In genomic region chr17:63819131-63819530, GRCh38 we compare ENCODE assay signal across 17 cellular contexts. TPM values are rescaled to one million over a fixed set of nuclear protein-coding genes. Genes with fewer than 3 reads are reported as not detected.
A peak's percentile ranks its signal among the peaks of the same experiment; 100 is the strongest.
DNase-seq lines count a peak whose midpoint lies in the region; ATAC-seq, FAIRE-seq and TF ChIP-seq lines count a peak whose summit lies in the region.
"Had no signal": no experiment of that assay in that cellular context is flagged by ENCODE, and none has a peak within 500 bp of the region (broad histone marks: within the 10 kb centered on the region; RNA-seq: fewer than 3 reads in every experiment).

No MANE protein-coding gene starts in this region.

- TF ChIP-seq CTCF in right atrium auricular region (IDR thresholded peaks at IDR 0.05) (no peak), heart left ventricle (IDR thresholded peaks at IDR 0.05) (no peak), HepG2 (CRISPR knock-in tag; IDR thresholded peaks at IDR 0.05) (no peak)

- H3K9ac ChIP-seq in HepG2 (ENCODE audit: insufficient read depth, low read depth, low read length) (no peak overlapping the region), subcutaneous abdominal adipose tissue (ENCODE audit: low read length in 5 of 5) (peak overlapping the region in 1 of 5 donors; percentile 18)

- no peak overlapping the region for H3K4me3 Mint-ChIP-seq in activated CD4-positive, alpha-beta memory T cell treated with anti-CD3 and anti-CD28 coated beads, Interleukin-2, amount 10 ng/mL, durations not matched to agents 7 days and 5 days

- TF ChIP-seq POLR2A in heart left ventricle (IDR thresholded peaks at IDR 0.05): no peak
- TF ChIP-seq POLR2A in HepG2 (IDR thresholded peaks at IDR 0.05; ENCODE audit: insufficient read depth in 1 of 2, low read depth in 2 of 2, low read length in 2 of 2): no peak

- H3K4me3 ChIP-seq in right atrium auricular region: no peak overlapping the region
- H3K4me3 ChIP-seq in heart left ventricle: no peak overlapping the region
- no peak overlapping the region for H3K4me3 ChIP-seq in HepG2 (replicated peaks in 1 of 3; ENCODE audit: insufficient read depth in 1 of 3, low read depth in 2 of 3, low read length in 3 of 3)
- H3K4me3 ChIP-seq in subcutaneous abdominal adipose tissue (ENCODE audit: low read depth in 1 of 5, low read length in 5 of 5): no peak overlapping the region
- H3K4me3 ChIP-seq: esophagus muscularis mucosa, upper lobe of left lung had no signal

- POLR2A ChIA-PET in activated CD4-positive, alpha-beta memory T cell treated with anti-CD3 and anti-CD28 coated beads, Interleukin-2, amount 10 ng/mL, durations not matched to agents 7 days and 5 days (lab: Charles Lee): interaction anchor here (0.8 to 1.5 kb wide), 5 partner anchors 10 to 45 kb away, joined by 3 to 4 read pairs (median 3); partner anchors contain the start of gene DDX42
- POLR2A ChIA-PET in HepG2 (lab: Yijun Ruan, JAX): interaction anchor here (1.7 kb wide), 2 partner anchors 8 to 45 kb away, joined by 9 to 10 read pairs; partner anchors contain the start of genes CCDC47, DDX42, FTSJ3 and PSMC5

- peaks cover 27% of the 10 kb centered on the region for H3K4me1 Mint-ChIP-seq in activated CD4-positive, alpha-beta memory T cell treated with anti-CD3 and anti-CD28 coated beads, Interleukin-2, amount 10 ng/mL, durations not matched to agents 7 days and 5 days
- H3K4me1 Mint-ChIP-seq: neural crest cell had no signal

- peaks cover 92% of the 10 kb centered on the region for H3K36me3 Mint-ChIP-seq in activated CD4-positive, alpha-beta memory T cell treated with anti-CD3 and anti-CD28 coated beads, Interleukin-2, amount 10 ng/mL, durations not matched to agents 7 days and 5 days (ENCODE audit: low read depth)

- H3K27ac ChIP-seq in right atrium auricular region (peak overlapping the region; percentile 33 to 46), heart left ventricle (peak overlapping the region in 4 of 12 donors; percentile 13 to 64 (median 57)), HepG2 (ENCODE audit: extremely low read length, insufficient read depth, low read length) (no peak overlapping the region), subcutaneous abdominal adipose tissue (ENCODE audit: low read depth, low read length) (peak overlapping the region; percentile 0)

- WGBS in heart left ventricle, 4 donors: 72 to 80% (median 78%) methylated on average over 6 of the region's 6 CpGs
- WGBS in HepG2 (ENCODE audit: low lambda C conversion rate): 77% methylated on average over 6 of the region's 6 CpGs

- H3K79me2 ChIP-seq in HepG2 (ENCODE audit: insufficient read depth, low read length): peaks cover 1% of the 10 kb centered on the region

- ATAC-seq in heart left ventricle (no peak), HepG2 (no peak)

- H3K9me3 Mint-ChIP-seq in activated CD4-positive, alpha-beta memory T cell treated with anti-CD3 and anti-CD28 coated beads, Interleukin-2, amount 10 ng/mL, durations not matched to agents 7 days and 5 days: no peaks in the 10 kb centered on the region
- H3K9me3 Mint-ChIP-seq: neural crest cell had no signal

- H3K27ac Mint-ChIP-seq in activated CD4-positive, alpha-beta memory T cell treated with anti-CD3 and anti-CD28 coated beads, Interleukin-2, amount 10 ng/mL, durations not matched to agents 7 days and 5 days: peak overlapping the region; percentile 70

- H3K27me3 Mint-ChIP-seq in activated CD4-positive, alpha-beta memory T cell treated with anti-CD3 and anti-CD28 coated beads, Interleukin-2, amount 10 ng/mL, durations not matched to agents 7 days and 5 days: no peaks in the 10 kb centered on the region

- H3K9me3 ChIP-seq in right atrium auricular region (no peaks in the 10 kb centered on the region), heart left ventricle (no peaks in the 10 kb centered on the region), HepG2 (ENCODE audit: low read length) (no peaks in the 10 kb centered on the region), subcutaneous abdominal adipose tissue (ENCODE audit: control insufficient read depth in 5 of 5, low read length in 5 of 5) (no peaks in the 10 kb centered on the region)
- H3K9me3 ChIP-seq: esophagus muscularis mucosa, upper lobe of left lung had no signal

- no peak overlapping the region for H3K4me2 ChIP-seq in HepG2 (ENCODE audit: low read depth, low read length)

- DNase-seq in right atrium auricular region (ENCODE audit: low spot score) (no peak), heart left ventricle (no peak), HepG2 (ENCODE audit: low spot score) (no peak), HK-2 (ENCODE audit: unreplicated experiment) (no peak), GDM1 (lab: John Stamatoyannopoulos, UW) (no peak)
- no peak for DNase-seq in activated CD4-positive, alpha-beta memory T cell treated with anti-CD3 and anti-CD28 coated beads, Interleukin-2, amount 10 ng/mL, durations not matched to agents 7 days and 5 days
- DNase-seq in activated CD4-positive, CD25-positive, alpha-beta regulatory T cell treated with anti-CD3 and anti-CD28 coated beads, Interleukin-2, amount 50 U/mL, for 72 hours: no peak
- DNase-seq: activated CD4-positive, alpha-beta T cell treated with anti-CD3 and anti-CD28 coated beads for 1 hour; activated T-cell treated with anti-CD3 and anti-CD28 coated beads, Interleukin-2, amount 50 U/mL, for 1 hour; DMS79; hippocampal formation; NCI-H69; stimulated activated CD4-positive, alpha-beta T cell treated with anti-CD3 and anti-CD28 coated beads, Interleukin-4, amount 100 ng/mL, for 1 hour; upper lobe of left lung had no signal

- intact Hi-C loops in heart left ventricle (cut with DNase I) (loop anchor here in 3 of 10 donors (5.0 to 10.0 kb wide), 3 partner anchors 42 to 67 kb away; no protein-coding TSS in a partner anchor), HepG2 (cut with micrococcal nuclease; ENCODE audit: unreplicated experiment) (no loop called here)

- FAIRE-seq in HepG2 (lab: Jason Lieb, UNC): peak; percentile 28

- no peak for TF ChIP-seq RAD21 in HepG2 (CRISPR knock-in tag; IDR thresholded peaks at IDR 0.05)

- H2AFZ ChIP-seq in HepG2 (ENCODE audit: low read length): no peak overlapping the region

- H3K36me3 ChIP-seq in right atrium auricular region (peaks cover 98% of the 10 kb centered on the region), heart left ventricle (peaks cover 0 to 100% (median 100%) of the 10 kb centered on the region in 9 donors), HepG2 (replicated peaks in 1 of 2; ENCODE audit: control insufficient read depth in 1 of 2, insufficient read depth in 2 of 2, low read length in 2 of 2) (peaks cover 50 to 95% of the 10 kb centered on the region in 2 experiments), subcutaneous abdominal adipose tissue (ENCODE audit: control insufficient read depth in 5 of 5, insufficient read depth in 5 of 5, low read length in 5 of 5) (peaks cover 47 to 98% (median 96%) of the 10 kb centered on the region in 5 donors)

- H4K20me1 ChIP-seq in HepG2 (ENCODE audit: insufficient read depth, low read length): peaks cover 3% of the 10 kb centered on the region; the same call in 1 of the 2 replicates

- H3K4me1 ChIP-seq in right atrium auricular region (peaks cover 0 to 24% of the 10 kb centered on the region in 2 donors), heart left ventricle (peaks cover 0 to 12% (median under 1%) of the 10 kb centered on the region in 12 donors), HepG2 (ENCODE audit: insufficient read depth, low read length) (peaks cover 14% of the 10 kb centered on the region; the same call in 1 of the 2 replicates), subcutaneous abdominal adipose tissue (ENCODE audit: control insufficient read depth in 5 of 5, insufficient read depth in 5 of 5, low read length in 5 of 5) (peaks cover 0 to 10% (median 0%) of the 10 kb centered on the region in 5 donors)

- in situ Hi-C loops in HepG2 (cut with HindIII; ENCODE audit: extremely low pct_ligation_motif_present, low pct_unique_long_range_greater_than_20kb): no loop called here

- TF ChIP-seq EP300 in HepG2 (IDR thresholded peaks at IDR 0.05; ENCODE audit: low read depth in 2 of 2, low read length in 2 of 2) (no peak), HepG2 (CRISPR knock-in tag; IDR thresholded peaks at IDR 0.05; ENCODE audit: borderline replicate concordance) (no peak)

- CTCF ChIA-PET in activated CD4-positive, alpha-beta memory T cell treated with anti-CD3 and anti-CD28 coated beads, Interleukin-2, amount 10 ng/mL, durations not matched to agents 7 days and 5 days (lab: Charles Lee): interaction anchor here (0.6 to 2.1 kb wide), 3 partner anchors 15 to 233 kb away, joined by 3 to 5 read pairs (median 4); no protein-coding TSS in a partner anchor
- CTCF ChIA-PET in HepG2 (lab: Yijun Ruan, JAX; ENCODE audit: low intra/inter-chr PET ratio, low total read pairs): no interaction called here

- BruUV-seq in HepG2 (replicated peaks; lab: Mats Ljungman, UMichigan): no TSS peak

- no peaks in the 10 kb centered on the region for H3K27me3 ChIP-seq in right atrium auricular region
- no peaks in the 10 kb centered on the region for H3K27me3 ChIP-seq in heart left ventricle
- H3K27me3 ChIP-seq in HepG2 (ENCODE audit: control insufficient read depth in 1 of 2, insufficient read depth in 2 of 2, low read length in 2 of 2): no peaks in the 10 kb centered on the region
- H3K27me3 ChIP-seq in subcutaneous abdominal adipose tissue (ENCODE audit: control insufficient read depth in 5 of 5, insufficient read depth in 4 of 5, low read length in 5 of 5): no peaks in the 10 kb centered on the region
- H3K27me3 ChIP-seq: esophagus muscularis mucosa, upper lobe of left lung had no signal

RNA-seq across cellular contexts. Expression of gene PSMC5, which starts 8.1 kb away (rescaled TPM):
- 100 to 1,000 TPM in 1 of 2 donors, 10 to 100 TPM in 1; 59.3 to 105 TPM for total RNA-seq in right atrium auricular region
- total RNA-seq in heart left ventricle: 100 to 1,000 TPM in 7 of 9 donors, 10 to 100 TPM in 2; 64.7 to 143 (median 113) TPM
- 100 to 1,000 TPM; 164 to 189 TPM for polyA plus RNA-seq in heart left ventricle
- total RNA-seq in activated CD4-positive, alpha-beta memory T cell treated with anti-CD3 and anti-CD28 coated beads, Interleukin-2, amount 10 ng/mL, durations not matched to agents 7 days and 5 days: 100 to 1,000 TPM; 152 to 162 TPM
- total RNA-seq in HepG2 (2016; rRNA removed; fragmentation: Illumina TruSeq; extraction: Trizol): 35.3 and 81.4 TPM in 2 replicates
- 26.4 and 26.8 TPM in 2 replicates for total RNA-seq in HepG2 (2016; cell fraction: cytosol; rRNA removed; fragmentation: Illumina TruSeq; extraction: Trizol; ENCODE audit: low read depth)
- total RNA-seq in HepG2 (2016; cell fraction: insoluble cytoplasmic fraction; rRNA removed; fragmentation: Illumina TruSeq; extraction: Trizol): 36.7 and 82.1 TPM in 2 replicates
- 47.6 and 57.8 TPM in 2 replicates for total RNA-seq in HepG2 (2016; cell fraction: membrane; rRNA removed; fragmentation: Illumina TruSeq; extraction: Trizol)
- 44.2 and 45.4 TPM in 2 replicates for total RNA-seq in HepG2 (2016; cell fraction: nucleus; rRNA removed; fragmentation: Illumina TruSeq; extraction: Trizol)
- 109 and 128 TPM in 2 replicates for polyA plus RNA-seq in HepG2 (2011; rRNA removed)
- 161 and 185 TPM in 2 replicates for polyA plus RNA-seq in HepG2 (2011; cell fraction: cytosol; rRNA removed)
- 101 and 112 TPM in 2 replicates for polyA plus RNA-seq in HepG2 (2011; cell fraction: nucleus; rRNA removed)
- polyA plus RNA-seq in HepG2 (2012): 105 and 121 TPM in 2 replicates
- 73.3 and 91.2 TPM in 2 replicates for polyA plus RNA-seq in HepG2 (2016; cell fraction: cytosol; fragmentation: Illumina TruSeq; extraction: Trizol; ENCODE audit: low read depth)
- polyA plus RNA-seq in HepG2 (2016; cell fraction: insoluble cytoplasmic fraction; fragmentation: Illumina TruSeq; extraction: Trizol; ENCODE audit: low read depth): 308 and 321 TPM in 2 replicates
- polyA plus RNA-seq in HepG2 (2016; cell fraction: membrane; fragmentation: Illumina TruSeq; extraction: Trizol; ENCODE audit: low read depth): 94.9 and 101 TPM in 2 replicates
- 157 and 164 TPM in 2 replicates for polyA plus RNA-seq in HepG2 (2016; cell fraction: nucleus; fragmentation: Illumina TruSeq; extraction: Trizol; ENCODE audit: insufficient read depth, low read depth)
- 77.4 and 190 TPM in 2 replicates for polyA minus RNA-seq in HepG2 (2011; rRNA and poly(A)+ RNA removed; ENCODE audit: low replicate concordance)
- 66.7 and 67.7 TPM in 2 replicates for polyA minus RNA-seq in HepG2 (2011; cell fraction: cytosol; rRNA and poly(A)+ RNA removed)
- 86.9 and 103 TPM in 2 replicates for polyA minus RNA-seq in HepG2 (2011; cell fraction: nucleus; rRNA and poly(A)+ RNA removed)

RNA-seq across cellular contexts. Expression of gene FTSJ3, which starts 8.3 kb away (rescaled TPM):
- total RNA-seq in right atrium auricular region (10 to 100 TPM; 24.3 to 58.0 TPM), heart left ventricle (10 to 100 TPM; 22.1 to 46.5 (median 25.7) TPM), HepG2 (2016; rRNA removed; fragmentation: Illumina TruSeq; extraction: Trizol) (55.8 and 64.2 TPM in 2 replicates)
- polyA plus RNA-seq in heart left ventricle (10 to 100 TPM; 12.5 to 44.6 TPM), HepG2 (2011; rRNA removed) (26.0 and 33.3 TPM in 2 replicates)
- total RNA-seq in activated CD4-positive, alpha-beta memory T cell treated with anti-CD3 and anti-CD28 coated beads, Interleukin-2, amount 10 ng/mL, durations not matched to agents 7 days and 5 days: 10 to 100 TPM; 38.9 to 43.8 TPM
- total RNA-seq in HepG2 (2016; cell fraction: cytosol; rRNA removed; fragmentation: Illumina TruSeq; extraction: Trizol; ENCODE audit: low read depth): 10.7 and 13.3 TPM in 2 replicates
- total RNA-seq in HepG2 (2016; cell fraction: insoluble cytoplasmic fraction; rRNA removed; fragmentation: Illumina TruSeq; extraction: Trizol): 51.6 and 62.8 TPM in 2 replicates
- total RNA-seq in HepG2 (2016; cell fraction: membrane; rRNA removed; fragmentation: Illumina TruSeq; extraction: Trizol): 14.6 and 17.3 TPM in 2 replicates
- total RNA-seq in HepG2 (2016; cell fraction: nucleus; rRNA removed; fragmentation: Illumina TruSeq; extraction: Trizol): 57.2 and 58.7 TPM in 2 replicates
- polyA plus RNA-seq in HepG2 (2011; cell fraction: cytosol; rRNA removed): 34.7 and 35.1 TPM in 2 replicates
- polyA plus RNA-seq in HepG2 (2011; cell fraction: nucleus; rRNA removed): 50.8 and 55.2 TPM in 2 replicates
- 29.8 and 30.3 TPM in 2 replicates for polyA plus RNA-seq in HepG2 (2012)
- 4.3 and 4.9 TPM in 2 replicates for polyA plus RNA-seq in HepG2 (2016; cell fraction: cytosol; fragmentation: Illumina TruSeq; extraction: Trizol; ENCODE audit: low read depth)
- polyA plus RNA-seq in HepG2 (2016; cell fraction: insoluble cytoplasmic fraction; fragmentation: Illumina TruSeq; extraction: Trizol; ENCODE audit: low read depth): 43.6 and 49.4 TPM in 2 replicates
- 6.8 and 10.2 TPM in 2 replicates for polyA plus RNA-seq in HepG2 (2016; cell fraction: membrane; fragmentation: Illumina TruSeq; extraction: Trizol; ENCODE audit: low read depth)
- 88.3 and 89.9 TPM in 2 replicates for polyA plus RNA-seq in HepG2 (2016; cell fraction: nucleus; fragmentation: Illumina TruSeq; extraction: Trizol; ENCODE audit: insufficient read depth, low read depth)
- polyA minus RNA-seq in HepG2 (2011; rRNA and poly(A)+ RNA removed; ENCODE audit: low replicate concordance): 56.8 and 112 TPM in 2 replicates
- polyA minus RNA-seq in HepG2 (2011; cell fraction: cytosol; rRNA and poly(A)+ RNA removed): 19.9 and 23.5 TPM in 2 replicates
- polyA minus RNA-seq in HepG2 (2011; cell fraction: nucleus; rRNA and poly(A)+ RNA removed): 74.9 and 77.7 TPM in 2 replicates

RNA-seq across cellular contexts. Expression of gene SMARCD2, which starts 23.4 kb away (rescaled TPM):
- total RNA-seq in right atrium auricular region (10 to 100 TPM; 30.4 to 51.3 TPM), heart left ventricle (10 to 100 TPM; 11.3 to 40.9 (median 24.1) TPM), HepG2 (2016; rRNA removed; fragmentation: Illumina TruSeq; extraction: Trizol) (139 and 150 TPM in 2 replicates)
- polyA plus RNA-seq in heart left ventricle (10 to 100 TPM; 16.5 to 26.9 TPM), HepG2 (2011; rRNA removed) (122 and 128 TPM in 2 replicates)
- total RNA-seq in activated CD4-positive, alpha-beta memory T cell treated with anti-CD3 and anti-CD28 coated beads, Interleukin-2, amount 10 ng/mL, durations not matched to agents 7 days and 5 days: 100 to 1,000 TPM; 150 to 152 TPM
- total RNA-seq in HepG2 (2016; cell fraction: cytosol; rRNA removed; fragmentation: Illumina TruSeq; extraction: Trizol; ENCODE audit: low read depth): 76.2 and 86.8 TPM in 2 replicates
- 128 and 151 TPM in 2 replicates for total RNA-seq in HepG2 (2016; cell fraction: insoluble cytoplasmic fraction; rRNA removed; fragmentation: Illumina TruSeq; extraction: Trizol)
- 149 and 160 TPM in 2 replicates for total RNA-seq in HepG2 (2016; cell fraction: membrane; rRNA removed; fragmentation: Illumina TruSeq; extraction: Trizol)
- total RNA-seq in HepG2 (2016; cell fraction: nucleus; rRNA removed; fragmentation: Illumina TruSeq; extraction: Trizol): 82.7 and 98.0 TPM in 2 replicates
- 72.8 and 84.6 TPM in 2 replicates for polyA plus RNA-seq in HepG2 (2011; cell fraction: cytosol; rRNA removed)
- polyA plus RNA-seq in HepG2 (2011; cell fraction: nucleus; rRNA removed): 173 and 200 TPM in 2 replicates
- polyA plus RNA-seq in HepG2 (2012): 63.6 and 77.3 TPM in 2 replicates
- 73.5 and 77.2 TPM in 2 replicates for polyA plus RNA-seq in HepG2 (2016; cell fraction: cytosol; fragmentation: Illumina TruSeq; extraction: Trizol; ENCODE audit: low read depth)
- polyA plus RNA-seq in HepG2 (2016; cell fraction: insoluble cytoplasmic fraction; fragmentation: Illumina TruSeq; extraction: Trizol; ENCODE audit: low read depth): 117 and 129 TPM in 2 replicates
- 114 and 124 TPM in 2 replicates for polyA plus RNA-seq in HepG2 (2016; cell fraction: membrane; fragmentation: Illumina TruSeq; extraction: Trizol; ENCODE audit: low read depth)
- 136 and 143 TPM in 2 replicates for polyA plus RNA-seq in HepG2 (2016; cell fraction: nucleus; fragmentation: Illumina TruSeq; extraction: Trizol; ENCODE audit: insufficient read depth, low read depth)
- 89.3 and 195 TPM in 2 replicates for polyA minus RNA-seq in HepG2 (2011; rRNA and poly(A)+ RNA removed; ENCODE audit: low replicate concordance)
- 47.2 and 51.1 TPM in 2 replicates for polyA minus RNA-seq in HepG2 (2011; cell fraction: cytosol; rRNA and poly(A)+ RNA removed)
- polyA minus RNA-seq in HepG2 (2011; cell fraction: nucleus; rRNA and poly(A)+ RNA removed): 79.8 and 97.2 TPM in 2 replicates

RNA-seq across cellular contexts. Expression of gene DDX42, which starts 45.2 kb away (rescaled TPM):
- total RNA-seq in right atrium auricular region: 10 to 100 TPM; 39.9 to 41.0 TPM
- 10 to 100 TPM; 30.1 to 75.0 (median 61.0) TPM for total RNA-seq in heart left ventricle
- polyA plus RNA-seq in heart left ventricle: 10 to 100 TPM; 34.4 to 44.8 TPM
- 100 to 1,000 TPM; 113 to 118 TPM for total RNA-seq in activated CD4-positive, alpha-beta memory T cell treated with anti-CD3 and anti-CD28 coated beads, Interleukin-2, amount 10 ng/mL, durations not matched to agents 7 days and 5 days
- total RNA-seq in HepG2 (2016; rRNA removed; fragmentation: Illumina TruSeq; extraction: Trizol): 81.5 and 87.2 TPM in 2 replicates
- 29.4 and 40.6 TPM in 2 replicates for total RNA-seq in HepG2 (2016; cell fraction: cytosol; rRNA removed; fragmentation: Illumina TruSeq; extraction: Trizol; ENCODE audit: low read depth)
- total RNA-seq in HepG2 (2016; cell fraction: insoluble cytoplasmic fraction; rRNA removed; fragmentation: Illumina TruSeq; extraction: Trizol): 78.3 and 81.1 TPM in 2 replicates
- 42.5 and 44.3 TPM in 2 replicates for total RNA-seq in HepG2 (2016; cell fraction: membrane; rRNA removed; fragmentation: Illumina TruSeq; extraction: Trizol)
- 143 and 164 TPM in 2 replicates for total RNA-seq in HepG2 (2016; cell fraction: nucleus; rRNA removed; fragmentation: Illumina TruSeq; extraction: Trizol)
- polyA plus RNA-seq in HepG2 (2011; rRNA removed): 92.9 and 104 TPM in 2 replicates
- 28.9 and 41.0 TPM in 2 replicates for polyA plus RNA-seq in HepG2 (2011; cell fraction: cytosol; rRNA removed)
- 278 and 375 TPM in 2 replicates for polyA plus RNA-seq in HepG2 (2011; cell fraction: nucleus; rRNA removed)
- 110 and 116 TPM in 2 replicates for polyA plus RNA-seq in HepG2 (2012)
- polyA plus RNA-seq in HepG2 (2016; cell fraction: cytosol; fragmentation: Illumina TruSeq; extraction: Trizol; ENCODE audit: low read depth): 6.4 and 8.6 TPM in 2 replicates
- polyA plus RNA-seq in HepG2 (2016; cell fraction: insoluble cytoplasmic fraction; fragmentation: Illumina TruSeq; extraction: Trizol; ENCODE audit: low read depth): 109 TPM in 2 replicates
- 21.9 and 25.7 TPM in 2 replicates for polyA plus RNA-seq in HepG2 (2016; cell fraction: membrane; fragmentation: Illumina TruSeq; extraction: Trizol; ENCODE audit: low read depth)
- 292 and 329 TPM in 2 replicates for polyA plus RNA-seq in HepG2 (2016; cell fraction: nucleus; fragmentation: Illumina TruSeq; extraction: Trizol; ENCODE audit: insufficient read depth, low read depth)
- polyA minus RNA-seq in HepG2 (2011; rRNA and poly(A)+ RNA removed; ENCODE audit: low replicate concordance): 22.3 and 35.8 TPM in 2 replicates
- 39.0 and 47.1 TPM in 2 replicates for polyA minus RNA-seq in HepG2 (2011; cell fraction: cytosol; rRNA and poly(A)+ RNA removed)
- 292 and 335 TPM in 2 replicates for polyA minus RNA-seq in HepG2 (2011; cell fraction: nucleus; rRNA and poly(A)+ RNA removed)

RNA-seq across cellular contexts. Expression of gene CCDC47, which starts 45.7 kb away (rescaled TPM):
- total RNA-seq in right atrium auricular region (10 to 100 TPM; 57.1 to 69.7 TPM), heart left ventricle (100 to 1,000 TPM in 2 of 9 donors, 10 to 100 TPM in 7; 54.4 to 115 (median 84.3) TPM), HepG2 (2016; rRNA removed; fragmentation: Illumina TruSeq; extraction: Trizol) (61.6 and 99.5 TPM in 2 replicates)
- polyA plus RNA-seq in heart left ventricle (100 to 1,000 TPM in 1 of 2 donors, 10 to 100 TPM in 1; 38.4 to 139 TPM), HepG2 (2011; rRNA removed) (54.4 and 59.3 TPM in 2 replicates)
- total RNA-seq in activated CD4-positive, alpha-beta memory T cell treated with anti-CD3 and anti-CD28 coated beads, Interleukin-2, amount 10 ng/mL, durations not matched to agents 7 days and 5 days: 10 to 100 TPM; 56.7 to 57.9 TPM
- total RNA-seq in HepG2 (2016; cell fraction: cytosol; rRNA removed; fragmentation: Illumina TruSeq; extraction: Trizol; ENCODE audit: low read depth): 14.7 and 18.1 TPM in 2 replicates
- 56.1 and 100 TPM in 2 replicates for total RNA-seq in HepG2 (2016; cell fraction: insoluble cytoplasmic fraction; rRNA removed; fragmentation: Illumina TruSeq; extraction: Trizol)
- total RNA-seq in HepG2 (2016; cell fraction: membrane; rRNA removed; fragmentation: Illumina TruSeq; extraction: Trizol): 15.1 and 20.6 TPM in 2 replicates
- total RNA-seq in HepG2 (2016; cell fraction: nucleus; rRNA removed; fragmentation: Illumina TruSeq; extraction: Trizol): 87.9 and 101 TPM in 2 replicates
- polyA plus RNA-seq in HepG2 (2011; cell fraction: cytosol; rRNA removed): 31.9 and 50.0 TPM in 2 replicates
- polyA plus RNA-seq in HepG2 (2011; cell fraction: nucleus; rRNA removed): 16.9 and 28.0 TPM in 2 replicates
- polyA plus RNA-seq in HepG2 (2012): 84.0 and 93.9 TPM in 2 replicates
- 4.5 and 4.6 TPM in 2 replicates for polyA plus RNA-seq in HepG2 (2016; cell fraction: cytosol; fragmentation: Illumina TruSeq; extraction: Trizol; ENCODE audit: low read depth)
- polyA plus RNA-seq in HepG2 (2016; cell fraction: insoluble cytoplasmic fraction; fragmentation: Illumina TruSeq; extraction: Trizol; ENCODE audit: low read depth): 48.5 and 55.2 TPM in 2 replicates
- 7.8 and 9.6 TPM in 2 replicates for polyA plus RNA-seq in HepG2 (2016; cell fraction: membrane; fragmentation: Illumina TruSeq; extraction: Trizol; ENCODE audit: low read depth)
- 108 and 115 TPM in 2 replicates for polyA plus RNA-seq in HepG2 (2016; cell fraction: nucleus; fragmentation: Illumina TruSeq; extraction: Trizol; ENCODE audit: insufficient read depth, low read depth)
- polyA minus RNA-seq in HepG2 (2011; rRNA and poly(A)+ RNA removed; ENCODE audit: low replicate concordance): 19.5 and 38.0 TPM in 2 replicates
- 45.4 and 57.4 TPM in 2 replicates for polyA minus RNA-seq in HepG2 (2011; cell fraction: cytosol; rRNA and poly(A)+ RNA removed)
- 39.5 and 51.5 TPM in 2 replicates for polyA minus RNA-seq in HepG2 (2011; cell fraction: nucleus; rRNA and poly(A)+ RNA removed)
